ENCODE assay signal across 9 cellular contexts in the genomic region with DNA sequence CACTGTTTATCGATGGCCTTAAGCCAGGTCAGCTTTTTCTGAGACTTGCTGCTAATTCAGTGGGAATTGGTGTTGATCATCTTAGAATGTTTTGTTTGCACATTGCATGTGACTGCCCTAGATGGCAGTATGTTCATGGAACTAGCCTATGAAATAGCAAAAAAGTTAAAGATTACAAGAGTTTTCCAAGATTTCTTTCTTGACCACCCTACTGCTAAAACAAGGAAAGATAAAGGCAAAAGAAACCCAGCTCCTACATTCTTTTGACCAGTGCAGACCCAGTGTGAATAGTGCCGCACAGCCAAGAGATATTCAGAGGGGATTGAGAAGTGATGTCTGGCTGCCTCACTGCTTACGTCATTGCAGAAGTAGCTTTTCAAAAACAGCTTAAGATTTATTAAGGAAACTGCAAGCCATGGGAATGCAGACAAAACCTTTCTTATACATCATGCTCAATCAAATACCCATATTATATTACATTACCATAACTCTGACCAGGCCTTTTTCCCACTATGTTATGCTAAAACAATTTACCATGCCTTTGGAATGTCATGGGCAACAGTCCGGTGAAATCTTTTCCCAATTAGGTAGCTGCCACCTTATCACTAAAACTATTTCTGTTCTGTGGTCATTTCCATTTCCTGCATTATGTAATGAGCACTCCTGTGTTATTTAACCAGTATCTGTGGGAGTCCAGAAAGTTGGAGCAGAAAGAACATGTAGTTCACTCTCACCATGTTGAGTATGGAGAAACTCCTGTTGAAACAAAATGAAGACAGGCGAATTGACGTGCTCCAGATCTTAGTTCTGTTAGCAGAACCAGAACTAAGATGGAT. TPM values are rescaled to one million over a fixed set of nuclear protein-coding genes. Genes with fewer than 3 reads are reported as not detected.
DNase-seq lines count a peak whose midpoint lies in the region; ATAC-seq, FAIRE-seq and TF ChIP-seq lines count a peak whose summit lies in the region.
"Had no signal": no experiment of that assay in that cellular context is flagged by ENCODE, and none has a peak within 500 bp of the region (broad histone marks: within the 10 kb centered on the region; RNA-seq: fewer than 3 reads in every experiment).

No MANE protein-coding gene starts in this region.

- no peaks in the 10 kb centered on the region for H3K36me3 ChIP-seq in prostate gland

- no peak for ATAC-seq in HG02970 (IDR thresholded peaks at IDR 0.05; ENCODE audit: low FRiP score, unreplicated experiment)
- ATAC-seq: T-cell had no signal

- H3K9me3 ChIP-seq in prostate gland = no peaks in the 10 kb centered on the region

- H3K4me3 ChIP-seq in foreskin fibroblast (ENCODE audit: low read depth in 1 of 2, low read length in 2 of 2) = no peak overlapping the region
- H3K4me3 ChIP-seq in prostate gland = no peak overlapping the region

- TF ChIP-seq POLR2A in prostate gland (IDR thresholded peaks at IDR 0.05) = no peak

- H3K27ac ChIP-seq in prostate gland = peak overlapping the region; percentile 23 to 33

- 59% methylated on average over 6 of the region's 6 CpGs for WGBS in prostate gland

- peak; percentile 66 for DNase-seq in Caki2 (ENCODE audit: low read depth)
- DNase-seq in RCC 7860 (ENCODE audit: low spot score) = peak; percentile 94
- DNase-seq in foreskin fibroblast = peak; percentile 28 to 55
- DNase-seq in prostate gland (ENCODE audit: low spot score) = no peak
- DNase-seq in stimulated activated CD4-positive, alpha-beta T cell treated with anti-CD3 and anti-CD28 coated beads, Interleukin-15, amount 100 ng/mL, for 24 hours = no peak
- no peak for DNase-seq in T1000 (lab: John Stamatoyannopoulos, UW)
- DNase-seq in posterior vena cava (ENCODE audit: low spot score) = no peak
- DNase-seq: T-cell had no signal

- intact Hi-C loops in prostate gland (cut with DNase I) = loop anchor here (5.0 kb wide), 1 partner anchor 128 kb away; no protein-coding TSS in a partner anchor
- intact Hi-C loops in posterior vena cava (cut with DNase I) = loop anchor here (5.0 to 10.0 kb wide), 4 partner anchors 42 to 143 kb away; no protein-coding TSS in a partner anchor

- no peaks in the 10 kb centered on the region for H3K4me1 ChIP-seq in prostate gland (replicated peaks)

- TF ChIP-seq CTCF in foreskin fibroblast (IDR thresholded peaks at IDR 0.05; ENCODE audit: low read depth, low read length) (peak; percentile 30), prostate gland (IDR thresholded peaks at IDR 0.05) (no peak)

- in situ Hi-C loops in Caki2 (cut with HindIII; ENCODE audit: low pct_unique_long_range_greater_than_20kb, low sequenced_read_pairs) = no loop called here

- H3K27me3 ChIP-seq in prostate gland (replicated peaks; ENCODE audit: insufficient read depth) = no peaks in the 10 kb centered on the region

- peak; percentile 62 for FAIRE-seq in RCC 7860 (lab: Jason Lieb, UNC)

RNA-seq across cellular contexts. Expression of gene PHLDB2, which starts 6.0 kb away (rescaled TPM):
- total RNA-seq in Caki2 (2014; rRNA removed; shearing (Covaris generic); ENCODE audit: low replicate concordance) = 10.3 and 13.1 TPM in 2 replicates
- total RNA-seq in prostate gland (10 to 100 TPM; 15.3 to 32.3 TPM), posterior vena cava (100 to 1,000 TPM; 125 to 135 TPM)

Comparison
In these comparisons a context has a peak if more than half of its experiments do, and no peak if none do; other contexts are left out.
1. DNase-seq: peak in Caki2 (single experiment), RCC 7860 (single experiment) and foreskin fibroblast (2 of 2); none in prostate gland (single experiment), stimulated activated CD4-positive, alpha-beta T cell treated with anti-CD3 and anti-CD28 coated beads, Interleukin-15, amount 100 ng/mL, for 24 hours (single experiment), T1000 (single experiment) and posterior vena cava (single experiment).